5 cellular contexts compared by ENCODE assay signal in genomic region chr7:76148947-76149346, GRCh38. TPM values are rescaled to one million over a fixed set of nuclear protein-coding genes. Genes with fewer than 3 reads are reported as not detected.
"Had no signal": no experiment of that assay in that cellular context is flagged by ENCODE, and none has a peak within 500 bp of the region (broad histone marks: within the 10 kb centered on the region; RNA-seq: fewer than 3 reads in every experiment).

No MANE protein-coding gene starts in this region.

RNA-seq across cellular contexts. Expression of gene SRRM3, which starts 52.7 kb away (rescaled TPM):
- total RNA-seq: activated naive CD4-positive, alpha-beta T cell treated with anti-CD3 and anti-CD28 coated beads for 36 hours; activated naive CD4-positive, alpha-beta T cell treated with anti-CD3 and anti-CD28 coated beads, Interleukin-2, amount 50 U/mL, for 72 hours; activated naive CD8-positive, alpha-beta T cell treated with anti-CD3 and anti-CD28 coated beads for 36 hours; activated naive CD8-positive, alpha-beta T cell treated with anti-CD3 and anti-CD28 coated beads, Interleukin-2, amount 10 ng/mL, durations not matched to agents 7 days and 5 days; activated T-helper 1 cell treated with anti-CD3 and anti-CD28 coated beads, Interleukin-12 subunit alpha, Interleukin-12 subunit beta, Interleukin-2, Interleukin-4 antibody, amounts not matched to agents 30 ng/mL and 10 ng/mL and 1 ng/mL, durations not matched to agents 14 hours and 24 hours and 36 hours had no signal
